30 cellular contexts compared by ENCODE assay signal in the genomic region with DNA sequence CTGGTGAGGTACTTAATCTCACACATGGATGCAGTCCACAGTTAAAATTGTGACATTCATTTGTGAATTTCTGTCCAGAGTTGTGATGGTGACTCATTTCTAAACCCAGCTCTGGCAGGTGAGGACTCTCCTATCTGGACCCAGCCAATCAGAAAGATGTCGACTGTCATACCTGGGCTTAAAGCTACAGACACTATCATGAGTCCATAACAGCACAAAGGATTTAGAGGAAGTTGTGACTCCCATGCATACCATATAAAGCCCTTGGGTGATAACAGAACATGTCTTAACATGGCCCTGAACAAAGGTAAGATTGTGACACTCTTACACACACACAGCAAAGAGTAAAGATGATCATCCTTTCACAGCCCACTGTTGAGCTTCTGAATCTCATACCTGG. TPM values are rescaled to one million over a fixed set of nuclear protein-coding genes. Genes with fewer than 3 reads are reported as not detected.
"Had no signal": no experiment of that assay in that cellular context is flagged by ENCODE, and none has a peak within 500 bp of the region (broad histone marks: within the 10 kb centered on the region; RNA-seq: fewer than 3 reads in every experiment).

No MANE protein-coding gene starts in this region.

- H3K27me3 ChIP-seq: ascending aorta, cardiac muscle cell had no signal

- FAIRE-seq: TTC549 had no signal

- H3K4me3 ChIP-seq: ascending aorta, cardiac muscle cell had no signal

- H3K27ac ChIP-seq: ascending aorta, cardiac muscle cell, VCaP had no signal

- H3K36me3 ChIP-seq: ascending aorta, cardiac muscle cell had no signal

- ATAC-seq: activated CD8-positive, alpha-beta T cell treated with anti-CD3 and anti-CD28 coated beads for 36 hours; activated T-cell treated with anti-CD3 and anti-CD28 coated beads, Interleukin-2, amount 50 U/mL, for 4 hours; activated T-cell treated with anti-CD3 and anti-CD28 coated beads, Interleukin-2, amount 50 U/mL, for 72 hours had no signal

- H3K9me3 ChIP-seq: ascending aorta had no signal

- H3K4me1 ChIP-seq: ascending aorta had no signal

- DNase-seq: activated B cell treated with CpG ODN at 0.5 μM for 24 hours; activated CD4-positive, alpha-beta memory T cell treated with anti-CD3 and anti-CD28 coated beads for 36 hours; activated CD4-positive, alpha-beta T cell treated with anti-CD3 and anti-CD28 coated beads for 4 hours; activated CD4-positive, alpha-beta T cell treated with anti-CD3 and anti-CD28 coated beads, Interleukin-2, amount 10 ng/mL, durations not matched to agents 24 days and 14 days; activated CD4-positive, alpha-beta T cell treated with anti-CD3 and anti-CD28 coated beads, Interleukin-2, amount 50 U/mL, for 1 hour; activated CD4-positive, alpha-beta T cell treated with anti-CD3 and anti-CD28 coated beads, Interleukin-2, amount 50 U/mL, for 4 hours; activated CD4-positive, CD25-positive, alpha-beta regulatory T cell treated with anti-CD3 and anti-CD28 coated beads, Interleukin-2, amount 50 U/mL, for 72 hours; activated CD8-positive, alpha-beta memory T cell treated with anti-CD3 and anti-CD28 coated beads, Interleukin-2, amount 50 U/mL, for 4 hours; activated CD8-positive, alpha-beta T cell treated with anti-CD3 and anti-CD28 coated beads for 36 hours; activated effector memory CD4-positive, alpha-beta T cell treated with anti-CD3 and anti-CD28 coated beads, Interleukin-2, amount 50 U/mL, for 16 hours; activated gamma-delta T cell treated with Interleukin-2 at 50 U/mL for 16 hours; activated naive CD4-positive, alpha-beta T cell; activated naive CD4-positive, alpha-beta T cell treated with anti-CD3 and anti-CD28 coated beads for 36 hours; activated naive CD4-positive, alpha-beta T cell treated with anti-CD3 and anti-CD28 coated beads, Interleukin-2, amount 50 U/mL, for 16 hours; activated naive CD8-positive, alpha-beta T cell treated with anti-CD3 and anti-CD28 coated beads for 36 hours; activated T-cell treated with anti-CD3 and anti-CD28 coated beads for 4 hours; activated T-cell treated with anti-CD3 and anti-CD28 coated beads, Interleukin-2, amount 50 U/mL, for 1 hour; activated T-cell treated with anti-CD3 and anti-CD28 coated beads, Interleukin-2, amount 50 U/mL, for 4 hours; activated T-cell treated with anti-CD3 and anti-CD28 coated beads, Interleukin-2, amount 50 U/mL, for 72 hours; amygdala; anterior cingulate cortex; caudate nucleus; cerebellar nuclear complex; T-helper 1 cell; T-helper 2 cell; T-helper 9 cell had no signal

RNA-seq across cellular contexts. Expression of gene ZNF724, which starts 59.7 kb away (rescaled TPM):
- total RNA-seq: ascending aorta had no signal
